In the genomic region with DNA sequence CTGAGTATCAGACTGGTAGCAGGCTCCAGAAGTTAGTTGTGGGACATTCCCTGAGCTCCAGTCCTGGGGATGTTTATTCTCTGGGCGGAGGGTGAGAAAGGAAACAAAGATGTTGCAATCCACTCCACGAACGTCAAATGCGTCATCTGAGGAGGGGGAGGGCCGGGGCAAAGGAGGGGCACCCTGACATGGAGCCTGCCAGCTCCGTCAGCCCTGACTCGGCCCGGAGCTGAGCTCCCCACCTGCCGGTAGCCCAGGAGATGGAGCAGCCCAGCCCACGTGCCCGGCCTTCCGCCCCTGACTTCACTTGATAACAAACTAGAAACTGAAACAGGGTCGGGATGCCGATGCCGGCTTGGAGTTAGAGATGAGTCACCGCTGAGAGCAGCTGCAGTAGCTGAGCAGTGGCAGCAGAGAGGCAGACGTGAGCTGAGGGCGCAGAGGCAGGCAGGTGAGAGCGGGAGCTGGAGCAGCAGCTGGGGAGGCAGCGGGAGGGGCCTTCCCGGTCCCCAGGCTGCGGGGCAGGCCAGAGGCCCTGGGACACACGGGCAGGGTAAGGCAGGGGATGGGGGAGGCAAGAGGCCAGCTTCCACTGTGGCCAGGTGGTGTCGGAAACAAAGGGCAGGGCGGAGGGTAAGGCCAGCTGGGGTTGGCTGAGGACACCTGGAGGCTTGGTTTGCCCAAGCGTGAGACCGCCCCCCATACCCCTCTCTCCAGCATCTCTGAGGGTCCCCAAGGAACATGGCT, we compare ENCODE assay signal across 1 cellular context.
A peak's percentile ranks its signal among the peaks of the same experiment; 100 is the strongest.
TF ChIP-seq lines count a peak whose summit lies in the region.

Gene ISG20, plus strand, starts transcription at position 391 of the 747 bp plus-strand sequence. Its CDS starts 351 bp downstream, at position 742.

TF ChIP-seq in HCT116, 20 proteins besides CTCF, POLR2A, EP300 and RAD21 (continued from another document):
- TF ChIP-seq, protein P1, sequence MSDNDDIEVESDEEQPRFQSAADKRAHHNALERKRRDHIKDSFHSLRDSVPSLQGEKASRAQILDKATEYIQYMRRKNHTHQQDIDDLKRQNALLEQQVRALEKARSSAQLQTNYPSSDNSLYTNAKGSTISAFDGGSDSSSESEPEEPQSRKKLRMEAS (IDR thresholded peaks at IDR 0.05): peak; percentile 99
- TF ChIP-seq SP1 (IDR thresholded peaks at IDR 0.05; ENCODE audit: low read depth) (peak; percentile 93), CEBPB (IDR thresholded peaks at IDR 0.05; ENCODE audit: low read depth) (peak; percentile 100), EZH2phosphoT487 (IDR thresholded peaks at IDR 0.05; ENCODE audit: borderline replicate concordance) (no peak), REST (IDR thresholded peaks at IDR 0.05; ENCODE audit: low read depth) (no peak), FOSL1 (IDR thresholded peaks at IDR 0.05; ENCODE audit: low read depth) (peak; percentile 88), EGR1 (IDR thresholded peaks at IDR 0.05; ENCODE audit: low read depth) (no peak), ELF1 (IDR thresholded peaks at IDR 0.05; ENCODE audit: borderline replicate concordance, low read depth) (no peak), SIN3A (IDR thresholded peaks at IDR 0.05; ENCODE audit: low read depth) (peak; percentile 97), TCF7L2 (IDR thresholded peaks at IDR 0.05; ENCODE audit: borderline replicate concordance, extremely low read depth, insufficient read depth, insufficient read length) (peak; percentile 65), CBX3 (IDR thresholded peaks at IDR 0.05; ENCODE audit: low read depth) (peak; percentile 96), JUND (IDR thresholded peaks at IDR 0.05) (peak; percentile 92)
- TF ChIP-seq, protein P2, sequence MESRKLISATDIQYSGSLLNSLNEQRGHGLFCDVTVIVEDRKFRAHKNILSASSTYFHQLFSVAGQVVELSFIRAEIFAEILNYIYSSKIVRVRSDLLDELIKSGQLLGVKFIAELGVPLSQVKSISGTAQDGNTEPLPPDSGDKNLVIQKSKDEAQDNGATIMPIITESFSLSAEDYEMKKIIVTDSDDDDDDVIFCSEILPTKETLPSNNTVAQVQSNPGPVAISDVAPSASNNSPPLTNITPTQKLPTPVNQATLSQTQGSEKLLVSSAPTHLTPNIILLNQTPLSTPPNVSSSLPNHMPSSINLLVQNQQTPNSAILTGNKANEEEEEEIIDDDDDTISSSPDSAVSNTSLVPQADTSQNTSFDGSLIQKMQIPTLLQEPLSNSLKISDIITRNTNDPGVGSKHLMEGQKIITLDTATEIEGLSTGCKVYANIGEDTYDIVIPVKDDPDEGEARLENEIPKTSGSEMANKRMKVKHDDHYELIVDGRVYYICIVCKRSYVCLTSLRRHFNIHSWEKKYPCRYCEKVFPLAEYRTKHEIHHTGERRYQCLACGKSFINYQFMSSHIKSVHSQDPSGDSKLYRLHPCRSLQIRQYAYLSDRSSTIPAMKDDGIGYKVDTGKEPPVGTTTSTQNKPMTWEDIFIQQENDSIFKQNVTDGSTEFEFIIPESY (IDR thresholded peaks at IDR 0.05; ENCODE audit: extremely low read depth, insufficient replicate concordance, low read length): no peak
TF ChIP-seq in HCT116: peak in this region for 10.
